In genomic region chr3:181382656-181383055, GRCh38 we compare ENCODE assay signal across 26 cellular contexts.
"Had no signal": no experiment of that assay in that cellular context is flagged by ENCODE, and none has a peak within 500 bp of the region (broad histone marks: within the 10 kb centered on the region; RNA-seq: fewer than 3 reads in every experiment).

No MANE protein-coding gene starts in this region.

- H3K27ac Mint-ChIP-seq: activated CD4-positive, alpha-beta memory T cell treated with anti-CD3 and anti-CD28 coated beads for 36 hours; activated CD4-positive, alpha-beta T cell treated with anti-CD3 and anti-CD28 coated beads, Interleukin-2, amount 10 ng/mL, durations not matched to agents 7 days and 5 days; activated naive CD4-positive, alpha-beta T cell treated with anti-CD3 and anti-CD28 coated beads for 36 hours; activated naive CD8-positive, alpha-beta T cell; activated T-helper 17 cell treated with anti-CD3 and anti-CD28 coated beads, Interleukin-2, amount 50 U/mL, for 72 hours; T-cell had no signal

- DNase-seq: activated CD4-positive, alpha-beta memory T cell treated with anti-CD3 and anti-CD28 coated beads for 36 hours; activated CD4-positive, alpha-beta T cell treated with anti-CD3 and anti-CD28 coated beads, Interleukin-2, amount 10 ng/mL, durations not matched to agents 7 days and 5 days; activated CD4-positive, CD25-positive, alpha-beta regulatory T cell; activated CD8-positive, alpha-beta memory T cell treated with anti-CD3 and anti-CD28 coated beads for 24 hours; activated gamma-delta T cell; activated naive CD4-positive, alpha-beta T cell treated with anti-CD3 and anti-CD28 coated beads for 36 hours; activated T-cell treated with anti-CD3 and anti-CD28 coated beads, Interleukin-2, amount 50 U/mL, for 4 hours; brain microvascular endothelial cell; caudate nucleus; NCI-H1092; NCI-H1417; NCI-H1930; NCI-H345; NCI-H510A; NCI-H526 treated with DMSO at 0.1 percent for 48 hours; NCI-H82; OCI-M1; RPMI8226; T-cell; T-helper 2 cell; T1000 had no signal

- H3K4me3 ChIP-seq: SK-N-MC had no signal

- H3K36me3 ChIP-seq: brain microvascular endothelial cell had no signal

- H3K27me3 ChIP-seq: brain microvascular endothelial cell had no signal

- ATAC-seq: activated T-cell treated with anti-CD3 and anti-CD28 coated beads, Interleukin-2, amount 50 U/mL, for 4 hours; activated T-helper 17 cell treated with anti-CD3 and anti-CD28 coated beads, Interleukin-2, amount 50 U/mL, for 72 hours; Panc1; Right ventricle myocardium inferior; T-cell had no signal

- H3K4me1 Mint-ChIP-seq: activated CD4-positive, alpha-beta T cell treated with anti-CD3 and anti-CD28 coated beads, Interleukin-2, amount 10 ng/mL, durations not matched to agents 7 days and 5 days; activated T-helper 17 cell treated with anti-CD3 and anti-CD28 coated beads, Interleukin-2, amount 50 U/mL, for 72 hours; T-cell had no signal

- H3K4me3 Mint-ChIP-seq: activated CD4-positive, alpha-beta memory T cell treated with anti-CD3 and anti-CD28 coated beads for 36 hours; activated CD4-positive, alpha-beta T cell treated with anti-CD3 and anti-CD28 coated beads, Interleukin-2, amount 10 ng/mL, durations not matched to agents 7 days and 5 days; activated naive CD4-positive, alpha-beta T cell treated with anti-CD3 and anti-CD28 coated beads for 36 hours; activated naive CD8-positive, alpha-beta T cell; activated T-cell treated with anti-CD3 and anti-CD28 coated beads, Interleukin-2, amount 50 U/mL, for 4 hours; activated T-helper 17 cell treated with anti-CD3 and anti-CD28 coated beads, Interleukin-2, amount 50 U/mL, for 72 hours; T-cell had no signal

- H3K27ac ChIP-seq: brain microvascular endothelial cell, SK-N-MC had no signal

- H3K36me3 Mint-ChIP-seq: activated CD4-positive, alpha-beta memory T cell treated with anti-CD3 and anti-CD28 coated beads for 36 hours; activated naive CD8-positive, alpha-beta T cell; T-cell had no signal

- H3K27me3 Mint-ChIP-seq: activated CD4-positive, alpha-beta memory T cell treated with anti-CD3 and anti-CD28 coated beads for 36 hours; activated CD4-positive, alpha-beta T cell treated with anti-CD3 and anti-CD28 coated beads, Interleukin-2, amount 10 ng/mL, durations not matched to agents 7 days and 5 days; activated naive CD8-positive, alpha-beta T cell; activated T-helper 17 cell treated with anti-CD3 and anti-CD28 coated beads, Interleukin-2, amount 50 U/mL, for 72 hours; T-cell had no signal
